14 cellular contexts compared by ENCODE assay signal in genomic region chr11:75527130-75527529, GRCh38. TPM values are rescaled to one million over a fixed set of nuclear protein-coding genes. Genes with fewer than 3 reads are reported as not detected.
DNase-seq lines count a peak whose midpoint lies in the region; TF ChIP-seq lines count a peak whose summit lies in the region.
"Had no signal": no experiment of that assay in that cellular context is flagged by ENCODE, and none has a peak within 500 bp of the region (broad histone marks: within the 10 kb centered on the region; RNA-seq: fewer than 3 reads in every experiment).

No MANE protein-coding gene starts in this region.

- H3K9me3 ChIP-seq in breast epithelium (no peaks in the 10 kb centered on the region), suprapubic skin (no peaks in the 10 kb centered on the region)
- H3K9me3 ChIP-seq: upper lobe of left lung had no signal

- intact Hi-C loops in MCF 10A (cut with micrococcal nuclease) (loop anchor here (2.0 kb wide), 1 partner anchor 28 kb away; no protein-coding TSS in a partner anchor), breast epithelium (cut with DNase I; ENCODE audit: low total_unique reads) (loop anchor here (5.0 kb wide), 1 partner anchor 75 kb away; no protein-coding TSS in a partner anchor)

- H3K4me1 Mint-ChIP-seq in MCF 10A (ENCODE audit: insufficient read depth, unreplicated experiment) (peaks cover 2% of the 10 kb centered on the region), glutamatergic neuron (ENCODE audit: low read depth, unreplicated experiment) (peaks cover 7% of the 10 kb centered on the region), type B pancreatic cell (ENCODE audit: unreplicated experiment) (peaks cover 22% of the 10 kb centered on the region)
- H3K4me1 Mint-ChIP-seq in activated CD4-positive, alpha-beta memory T cell treated with anti-CD3 and anti-CD28 coated beads, Interleukin-2, amount 10 ng/mL, durations not matched to agents 7 days and 5 days = peaks cover 63% of the 10 kb centered on the region

- TF ChIP-seq CTCF in MCF 10A (IDR thresholded peaks at IDR 0.05; ENCODE audit: unreplicated experiment) = no peak
- no peak for TF ChIP-seq CTCF in breast epithelium (IDR thresholded peaks at IDR 0.05)
- TF ChIP-seq CTCF in glutamatergic neuron (IDR thresholded peaks at IDR 0.05; ENCODE audit: partially characterized antibody, unreplicated experiment) = no peak
- TF ChIP-seq CTCF in type B pancreatic cell (conservative IDR thresholded peaks at IDR 0.05) = no peak
- TF ChIP-seq CTCF in suprapubic skin (IDR thresholded peaks at IDR 0.05) = no peak

- no peaks in the 10 kb centered on the region for H3K9me3 Mint-ChIP-seq in MCF 10A (ENCODE audit: unreplicated experiment)
- H3K9me3 Mint-ChIP-seq in activated CD4-positive, alpha-beta memory T cell treated with anti-CD3 and anti-CD28 coated beads, Interleukin-2, amount 10 ng/mL, durations not matched to agents 7 days and 5 days = no peaks in the 10 kb centered on the region
- peaks cover 12% of the 10 kb centered on the region for H3K9me3 Mint-ChIP-seq in glutamatergic neuron (ENCODE audit: unreplicated experiment)
- no peaks in the 10 kb centered on the region for H3K9me3 Mint-ChIP-seq in type B pancreatic cell

- POLR2A ChIA-PET in MCF 10A (lab: Yijun Ruan, JAX) = no interaction called here
- POLR2A ChIA-PET in activated CD4-positive, alpha-beta memory T cell treated with anti-CD3 and anti-CD28 coated beads, Interleukin-2, amount 10 ng/mL, durations not matched to agents 7 days and 5 days (lab: Charles Lee) = no interaction called here

- BruUV-seq in MCF 10A (replicated peaks; lab: Mats Ljungman, UMichigan) = no TSS peak

- H3K4me1 ChIP-seq in breast epithelium (peaks cover 0 to 8% of the 10 kb centered on the region in 2 donors), suprapubic skin (peaks cover 24% of the 10 kb centered on the region)

- 95% methylated on average over 5 of the region's 5 CpGs for WGBS in suprapubic skin

- H3K4me3 ChIP-seq in breast epithelium = no peak overlapping the region
- H3K4me3 ChIP-seq in suprapubic skin = no peak overlapping the region

- H3K27me3 Mint-ChIP-seq in MCF 10A (ENCODE audit: insufficient read depth, unreplicated experiment) (no peaks in the 10 kb centered on the region), glutamatergic neuron (ENCODE audit: unreplicated experiment) (peaks cover 21% of the 10 kb centered on the region), type B pancreatic cell (peaks cover 27% of the 10 kb centered on the region)
- peaks cover 9% of the 10 kb centered on the region for H3K27me3 Mint-ChIP-seq in activated CD4-positive, alpha-beta memory T cell treated with anti-CD3 and anti-CD28 coated beads, Interleukin-2, amount 10 ng/mL, durations not matched to agents 7 days and 5 days

- H3K27ac ChIP-seq in breast epithelium = no peak overlapping the region
- no peak overlapping the region for H3K27ac ChIP-seq in suprapubic skin

- H3K27me3 ChIP-seq in breast epithelium (no peaks in the 10 kb centered on the region), suprapubic skin (no peaks in the 10 kb centered on the region)

- H3K36me3 Mint-ChIP-seq in MCF 10A (ENCODE audit: insufficient read depth, unreplicated experiment) (no peaks in the 10 kb centered on the region), glutamatergic neuron (ENCODE audit: unreplicated experiment) (no peaks in the 10 kb centered on the region), type B pancreatic cell (no peaks in the 10 kb centered on the region)
- H3K36me3 Mint-ChIP-seq in activated CD4-positive, alpha-beta memory T cell treated with anti-CD3 and anti-CD28 coated beads, Interleukin-2, amount 10 ng/mL, durations not matched to agents 7 days and 5 days (ENCODE audit: low read depth) = peaks cover 2% of the 10 kb centered on the region

- H3K4me3 Mint-ChIP-seq in MCF 10A (ENCODE audit: unreplicated experiment) = peak overlapping the region; percentile 71
- peak overlapping the region; percentile 79 for H3K4me3 Mint-ChIP-seq in activated CD4-positive, alpha-beta memory T cell treated with anti-CD3 and anti-CD28 coated beads, Interleukin-2, amount 10 ng/mL, durations not matched to agents 7 days and 5 days
- H3K4me3 Mint-ChIP-seq in glutamatergic neuron (ENCODE audit: unreplicated experiment) = peak overlapping the region; percentile 87
- H3K4me3 Mint-ChIP-seq in type B pancreatic cell = peak overlapping the region; percentile 89

- H3K27ac Mint-ChIP-seq in MCF 10A (ENCODE audit: low read depth, unreplicated experiment) (no peak overlapping the region), glutamatergic neuron (ENCODE audit: unreplicated experiment) (no peak overlapping the region), type B pancreatic cell (peak overlapping the region; percentile 18)
- H3K27ac Mint-ChIP-seq in activated CD4-positive, alpha-beta memory T cell treated with anti-CD3 and anti-CD28 coated beads, Interleukin-2, amount 10 ng/mL, durations not matched to agents 7 days and 5 days = peak overlapping the region; percentile 16

- H3K36me3 ChIP-seq in breast epithelium (no peaks in the 10 kb centered on the region), suprapubic skin (no peaks in the 10 kb centered on the region)
- H3K36me3 ChIP-seq: upper lobe of left lung had no signal

- TF ChIP-seq EP300 in suprapubic skin (IDR thresholded peaks at IDR 0.05) = no peak

- CTCF ChIA-PET in MCF 10A (lab: Yijun Ruan, JAX) = interaction anchor here (0.6 to 12.6 kb wide), 5 partner anchors 56 to 149 kb away, joined by 3 to 284 read pairs (median 3); no protein-coding TSS in a partner anchor
- CTCF ChIA-PET in activated CD4-positive, alpha-beta memory T cell treated with anti-CD3 and anti-CD28 coated beads, Interleukin-2, amount 10 ng/mL, durations not matched to agents 7 days and 5 days (lab: Charles Lee) = interaction anchor here (3.2 kb wide), 1 partner anchor 75 kb away, joined by 8 read pairs; no protein-coding TSS in a partner anchor

- no peak for DNase-seq in MCF 10A (ENCODE audit: unreplicated experiment)
- DNase-seq in breast epithelium (ENCODE audit: low spot score in 2 of 2) = no peak
- DNase-seq in activated CD4-positive, alpha-beta memory T cell treated with anti-CD3 and anti-CD28 coated beads, Interleukin-2, amount 10 ng/mL, durations not matched to agents 7 days and 5 days = no peak
- no peak for DNase-seq in glutamatergic neuron
- no peak for DNase-seq in type B pancreatic cell (ENCODE audit: extremely low spot score, unreplicated experiment)
- DNase-seq in suprapubic skin (ENCODE audit: low spot score in 2 of 2) = no peak
- no peak for DNase-seq in SKM-1 treated with dmso at 0.1 percent for 144 hours (lab: John Stamatoyannopoulos, UW; ENCODE audit: unreplicated experiment)
- no peak for DNase-seq in NCI-H226
- DNase-seq: effector CD4-positive, alpha-beta T cell; left ventricle myocardium superior; NCI-H187; NCI-H510A; stimulated activated CD4-positive, alpha-beta T cell treated with anti-CD3 and anti-CD28 coated beads, Interleukin-4, amount 100 ng/mL, for 1 hour had no signal

- no peak for TF ChIP-seq POLR2A in breast epithelium (IDR thresholded peaks at IDR 0.05)
- no peak for TF ChIP-seq POLR2A in suprapubic skin (IDR thresholded peaks at IDR 0.05)

RNA-seq across cellular contexts. Expression of gene GDPD5, which starts 1.4 kb away (rescaled TPM):
- total RNA-seq in MCF 10A (2022) (5.6 and 5.7 TPM in 2 replicates), breast epithelium (10 to 100 TPM; 10.5 to 25.9 (median 14.8) TPM), glutamatergic neuron (ENCODE audit: unreplicated experiment) (147 TPM), type B pancreatic cell (ENCODE audit: low replicate concordance) (7.5 and 11.3 TPM in 2 replicates), suprapubic skin (10 to 100 TPM in 1 of 4 donors, 1 to 10 TPM in 3; 2.3 to 13.4 (median 5.4) TPM)
- total RNA-seq in activated CD4-positive, alpha-beta memory T cell treated with anti-CD3 and anti-CD28 coated beads, Interleukin-2, amount 10 ng/mL, durations not matched to agents 7 days and 5 days = 100 to 1,000 TPM; 107 to 109 TPM

RNA-seq across cellular contexts. Expression of gene SERPINH1, which starts 34.9 kb away (rescaled TPM):
- total RNA-seq in MCF 10A (2022) = 80.5 TPM in 2 replicates
- 100 to 1,000 TPM; 168 to 264 (median 259) TPM for total RNA-seq in breast epithelium
- 10 to 100 TPM; 12.2 to 13.3 TPM for total RNA-seq in activated CD4-positive, alpha-beta memory T cell treated with anti-CD3 and anti-CD28 coated beads, Interleukin-2, amount 10 ng/mL, durations not matched to agents 7 days and 5 days
- total RNA-seq in glutamatergic neuron (ENCODE audit: unreplicated experiment) = 35.0 TPM
- 151 and 229 TPM in 2 replicates for total RNA-seq in type B pancreatic cell (ENCODE audit: low replicate concordance)
- total RNA-seq in suprapubic skin = 100 to 1,000 TPM in 2 of 4 donors, 10 to 100 TPM in 2; 56.9 to 111 (median 95.5) TPM

Comparison
In these comparisons a context has a peak if more than half of its experiments do, and no peak if none do; other contexts are left out.
1. H3K27ac Mint-ChIP-seq: peak in activated CD4-positive, alpha-beta memory T cell treated with anti-CD3 and anti-CD28 coated beads, Interleukin-2, amount 10 ng/mL, durations not matched to agents 7 days and 5 days (single experiment) and type B pancreatic cell (single experiment); none in MCF 10A (single experiment) and glutamatergic neuron (single experiment).
2. Peak in every context shown above with its lines, with median percentiles within 50 percentile points of each other: H3K4me3 Mint-ChIP-seq.